21 cellular contexts compared by ENCODE assay signal in the genomic region with DNA sequence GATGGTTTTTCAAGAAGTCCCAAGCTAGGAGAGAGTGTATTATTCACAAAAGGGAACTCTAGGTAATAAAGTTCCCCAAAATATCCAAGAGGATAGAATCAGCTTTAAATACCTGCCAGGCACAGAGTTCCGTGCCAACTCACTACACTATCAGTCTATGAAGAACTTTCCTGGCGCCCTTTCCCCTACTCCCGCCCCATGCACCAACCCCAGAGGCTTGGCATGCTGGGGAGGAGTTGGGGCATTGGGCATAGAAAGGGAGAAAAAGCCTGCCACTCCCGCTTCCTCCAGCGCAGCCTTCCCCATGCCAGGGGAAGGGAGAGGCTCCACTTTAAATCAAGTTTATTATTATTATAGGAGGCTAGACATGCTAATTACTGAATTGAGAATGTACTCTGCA.
"Had no signal": no experiment of that assay in that cellular context is flagged by ENCODE, and none has a peak within 500 bp of the region (broad histone marks: within the 10 kb centered on the region; RNA-seq: fewer than 3 reads in every experiment).

No MANE protein-coding gene starts in this region.

- H3K36me3 ChIP-seq: esophagus squamous epithelium, left lung, lower lobe of right lung, ovary, right lobe of liver, thyroid gland had no signal

- ATAC-seq: effector memory CD8-positive, alpha-beta T cell; left lung; lower lobe of right lung; natural killer cell; psoas muscle; right lobe of liver; stimulated activated naive B cell treated with anti-CD40 and anti-IgM and Interleukin-4, amounts not matched to agents 10 μg/mL and 1 μg/mL and 100 μg/mL, for 72 hours had no signal

- H3K9me3 Mint-ChIP-seq: natural killer cell; stimulated activated naive B cell treated with anti-CD40 and anti-IgM and Interleukin-4, amounts not matched to agents 10 μg/mL and 1 μg/mL and 100 μg/mL, for 72 hours; type B pancreatic cell had no signal

- H3K27me3 ChIP-seq: left lung, ovary, right lobe of liver, thyroid gland had no signal

- H3K4me1 Mint-ChIP-seq: natural killer cell; stimulated activated naive B cell treated with anti-CD40 and anti-IgM and Interleukin-4, amounts not matched to agents 10 μg/mL and 1 μg/mL and 100 μg/mL, for 72 hours had no signal

- H3K9me3 ChIP-seq: esophagus squamous epithelium, lower lobe of right lung, ovary, psoas muscle, right lobe of liver, thyroid gland had no signal

- H3K36me3 Mint-ChIP-seq: natural killer cell, type B pancreatic cell had no signal

- H3K27ac Mint-ChIP-seq: effector memory CD8-positive, alpha-beta T cell; natural killer cell; stimulated activated naive B cell treated with anti-CD40 and anti-IgM and Interleukin-4, amounts not matched to agents 10 μg/mL and 1 μg/mL and 100 μg/mL, for 72 hours; stimulated activated naive CD8-positive, alpha-beta T cell treated with anti-CD3 and anti-CD28 coated beads, Interleukin-15, Interleukin-2, amounts not matched to agents 100 ng/mL and 50 ng/mL, for 24 hours; type B pancreatic cell had no signal

- H3K4me1 ChIP-seq: esophagus squamous epithelium, left lung, lower lobe of right lung, psoas muscle, right lobe of liver, thyroid gland had no signal

- H3K4me3 Mint-ChIP-seq: effector memory CD8-positive, alpha-beta T cell; natural killer cell; stimulated activated naive B cell treated with anti-CD40 and anti-IgM and Interleukin-4, amounts not matched to agents 10 μg/mL and 1 μg/mL and 100 μg/mL, for 72 hours; stimulated activated naive CD8-positive, alpha-beta T cell treated with anti-CD3 and anti-CD28 coated beads, Interleukin-15, Interleukin-2, amounts not matched to agents 100 ng/mL and 50 ng/mL, for 24 hours; type B pancreatic cell had no signal

- DNase-seq: cortex of kidney; effector memory CD8-positive, alpha-beta T cell; erythroblast; esophagus squamous epithelium; foreskin melanocyte; glutamatergic neuron; left lung; lower lobe of right lung; natural killer cell; occipital lobe; ovary; posterior cingulate gyrus; psoas muscle; right lobe of liver; small intestine; stimulated activated CD4-positive, alpha-beta T cell treated with anti-CD3 and anti-CD28 coated beads, Interleukin-15, amount 100 ng/mL, for 24 hours; stimulated activated CD4-positive, alpha-beta T cell treated with anti-CD3 and anti-CD28 coated beads, Interleukin-2, amount 100 ng/mL, for 48 hours; stimulated activated naive B cell treated with anti-CD40 and anti-IgM and Interleukin-4, amounts not matched to agents 10 μg/mL and 1 μg/mL and 100 μg/mL, for 72 hours; thyroid gland had no signal

- H3K27ac ChIP-seq: esophagus squamous epithelium, left lung, lower lobe of right lung, ovary, psoas muscle, right lobe of liver, thyroid gland had no signal

- H3K4me3 ChIP-seq: esophagus squamous epithelium, left lung, lower lobe of right lung, ovary, psoas muscle, right lobe of liver, thyroid gland had no signal
